11 cellular contexts compared by ENCODE assay signal in the genomic region with DNA sequence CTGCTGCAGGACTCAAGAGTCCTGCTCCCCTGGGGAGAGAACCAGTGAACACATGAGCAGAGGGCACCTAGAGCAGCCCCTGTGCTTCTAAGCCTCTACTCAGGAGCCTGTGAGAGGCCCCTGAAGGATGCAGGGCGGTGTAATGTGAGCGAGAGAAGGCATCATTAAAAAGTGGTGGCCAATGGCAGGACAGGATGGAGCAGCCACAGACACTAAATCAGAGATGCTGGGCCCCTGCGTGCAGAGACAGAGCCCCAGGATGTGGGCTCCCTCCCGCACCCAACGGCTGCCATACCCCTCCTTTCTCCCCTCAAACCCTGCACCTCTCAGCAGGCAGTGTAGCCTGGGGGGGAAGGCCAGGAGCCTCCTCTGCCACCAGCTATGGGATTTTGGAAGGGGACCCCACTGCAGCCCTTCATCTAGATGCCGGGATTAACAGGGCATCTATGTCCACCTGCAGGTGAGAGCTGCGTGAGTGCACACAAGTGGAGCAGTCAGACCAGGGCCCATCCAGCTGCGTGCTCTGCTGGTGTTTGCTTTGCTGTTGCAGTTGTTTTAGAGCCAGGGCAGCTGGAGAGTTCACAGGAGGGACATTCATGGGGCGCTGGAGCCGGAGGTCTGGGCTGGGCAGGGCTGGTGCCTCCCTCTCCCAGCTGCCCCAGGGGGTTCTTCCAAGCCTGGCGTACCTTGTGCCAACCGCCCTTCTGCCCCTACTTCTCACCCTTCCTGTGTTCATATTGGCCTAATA. TPM values are rescaled to one million over a fixed set of nuclear protein-coding genes. Genes with fewer than 3 reads are reported as not detected.
DNase-seq lines count a peak whose midpoint lies in the region; ATAC-seq and TF ChIP-seq lines count a peak whose summit lies in the region.
"Had no signal": no experiment of that assay in that cellular context is flagged by ENCODE, and none has a peak within 500 bp of the region (broad histone marks: within the 10 kb centered on the region; RNA-seq: fewer than 3 reads in every experiment).

No MANE protein-coding gene starts in this region.

- no peaks in the 10 kb centered on the region for H3K9me3 ChIP-seq in Karpas-422 (ENCODE audit: low read length)
- H3K9me3 ChIP-seq: lower lobe of right lung, ovary, Peyer's patch had no signal

- no peak overlapping the region for H3K9ac ChIP-seq in Karpas-422 (ENCODE audit: low read length)

- no peak overlapping the region for H3K4me2 ChIP-seq in Karpas-422 (ENCODE audit: low read depth, low read length, poor library complexity, severe bottlenecking)

- no peaks in the 10 kb centered on the region for H3K79me2 ChIP-seq in Karpas-422 (ENCODE audit: low read length)

- H3K27ac ChIP-seq in Karpas-422 (ENCODE audit: low read length), result no peak overlapping the region
- H3K27ac ChIP-seq: lower lobe of right lung, ovary, Peyer's patch had no signal

- DNase-seq in COLO668 (lab: John Stamatoyannopoulos, UW; ENCODE audit: unreplicated experiment), result peak; percentile 76
- DNase-seq in Karpas-422, result peak; percentile 48
- DNase-seq in RPMI8226, result peak; percentile 88
- DNase-seq in midbrain (lab: John Stamatoyannopoulos, UW), result peak; percentile 61
- no peak for DNase-seq in OCI-M2 (lab: John Stamatoyannopoulos, UW; ENCODE audit: unreplicated experiment)
- no peak for DNase-seq in activated T-cell treated with anti-CD3 and anti-CD28 coated beads, Interleukin-2, amount 50 U/mL, for 1 hour
- DNase-seq in GM10248 (ENCODE audit: extremely low spot score), result no peak
- DNase-seq: lower lobe of right lung, ovary, Peyer's patch had no signal

- POLR2A ChIA-PET in GM10248 (lab: Yijun Ruan, JAX), result no interaction called here

- peaks cover 54% of the 10 kb centered on the region; the same call in 1 of the 2 replicates for H4K20me1 ChIP-seq in Karpas-422 (ENCODE audit: insufficient read depth, low read depth, low read length)

- CTCF ChIA-PET in GM10248 (lab: Yijun Ruan, JAX), result interaction anchor here (1.3 kb wide), 1 partner anchor 13 kb away, joined by 3 read pairs; no protein-coding TSS in a partner anchor

- H3K27me3 ChIP-seq in Karpas-422 (ENCODE audit: low read length), result no peaks in the 10 kb centered on the region; the same call in 1 of the 2 replicates
- H3K27me3 ChIP-seq: ovary had no signal

- no peak overlapping the region for H3K4me3 ChIP-seq in Karpas-422 (ENCODE audit: low read length)
- H3K4me3 ChIP-seq: lower lobe of right lung, ovary, Peyer's patch had no signal

- no peak for ATAC-seq in GM21825 (IDR thresholded peaks at IDR 0.05; ENCODE audit: unreplicated experiment)

- no peaks in the 10 kb centered on the region for H3K36me3 ChIP-seq in Karpas-422 (ENCODE audit: insufficient read depth, low read length)
- H3K36me3 ChIP-seq: lower lobe of right lung, ovary, Peyer's patch had no signal

- no peaks in the 10 kb centered on the region for H3K9me2 ChIP-seq in Karpas-422 (replicated peaks; ENCODE audit: insufficient read depth, low read length)

- peaks cover 27% of the 10 kb centered on the region for H3K4me1 ChIP-seq in Karpas-422 (ENCODE audit: low read length)

- no peak overlapping the region for H2AFZ ChIP-seq in Karpas-422 (ENCODE audit: low read length)

- TF ChIP-seq CTCF in GM10248 (IDR thresholded peaks at IDR 0.05; ENCODE audit: control extremely low read depth, extremely low read depth, low read depth, missing control alignments), result no peak

RNA-seq across cellular contexts. Expression of a gene that starts 5.1 kb away (rescaled TPM):
- total RNA-seq in Karpas-422 (2014; rRNA removed; shearing (Covaris generic); ENCODE audit: low replicate concordance), result 4.7 and 8.2 TPM in 2 replicates

Comparison
In these comparisons a context has a peak if more than half of its experiments do, and no peak if none do; other contexts are left out.
1. DNase-seq: peak in COLO668 (single experiment), Karpas-422 (single experiment), RPMI8226 (single experiment) and midbrain (single experiment); none in OCI-M2 (single experiment), activated T-cell treated with anti-CD3 and anti-CD28 coated beads, Interleukin-2, amount 50 U/mL, for 1 hour (single experiment) and GM10248 (single experiment).